In the genomic region with DNA sequence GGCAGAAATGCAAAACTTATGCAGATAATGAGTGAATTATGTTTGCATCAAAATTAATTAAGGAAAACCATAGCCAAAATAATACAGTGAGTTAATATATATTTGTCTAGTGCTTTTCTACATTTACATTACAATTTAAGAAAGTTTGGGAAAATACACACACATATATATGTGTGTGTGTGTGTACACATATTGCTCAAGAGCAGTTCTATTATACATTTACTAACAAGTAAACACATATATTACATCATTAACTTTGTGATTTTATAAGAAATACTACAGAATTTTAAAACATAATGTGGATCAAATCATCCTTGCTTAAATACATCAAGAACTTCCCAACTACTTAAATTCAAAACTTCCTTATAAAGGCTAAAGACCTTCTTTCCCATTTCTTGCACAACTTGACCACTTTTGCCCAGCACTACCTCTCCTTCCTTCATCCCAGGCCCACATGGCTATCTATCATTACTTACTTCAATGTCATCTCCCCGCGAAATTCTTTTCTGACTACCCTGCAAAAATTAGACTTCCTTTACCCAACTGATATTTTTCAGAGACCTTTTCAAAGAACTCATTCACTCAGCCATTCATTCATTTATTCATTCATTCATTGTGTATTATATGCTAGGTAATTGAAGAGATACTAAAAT, we compare ENCODE assay signal across 18 cellular contexts.
A peak's percentile ranks its signal among the peaks of the same experiment; 100 is the strongest.
DNase-seq lines count a peak whose midpoint lies in the region; ATAC-seq, FAIRE-seq and TF ChIP-seq lines count a peak whose summit lies in the region.
"Had no signal": no experiment of that assay in that cellular context is flagged by ENCODE, and none has a peak within 500 bp of the region (broad histone marks: within the 10 kb centered on the region; RNA-seq: fewer than 3 reads in every experiment).

No MANE protein-coding gene starts in this region.

- no peaks in the 10 kb centered on the region for H3K9me3 ChIP-seq in Caco-2
- H3K9me3 ChIP-seq: MG63, SJCRH30 had no signal

- CTCF ChIA-PET in Caco-2 (lab: Charles Lee) (no interaction called here), WTC11 (lab: Charles Lee) (no interaction called here)

- no peak overlapping the region for H3K4me3 Mint-ChIP-seq in Caco-2 (ENCODE audit: unreplicated experiment)
- no peak overlapping the region for H3K4me3 Mint-ChIP-seq in neural crest cell
- no peak overlapping the region for H3K4me3 Mint-ChIP-seq in WTC11

- H3K9me3 Mint-ChIP-seq in Caco-2 (ENCODE audit: unreplicated experiment) (no peaks in the 10 kb centered on the region), neural crest cell (no peaks in the 10 kb centered on the region), WTC11 (no peaks in the 10 kb centered on the region)

- H3K4me1 Mint-ChIP-seq in Caco-2 (ENCODE audit: low read depth, unreplicated experiment): peaks cover 18% of the 10 kb centered on the region
- peaks cover 22% of the 10 kb centered on the region for H3K4me1 Mint-ChIP-seq in neural crest cell
- peaks cover 7% of the 10 kb centered on the region for H3K4me1 Mint-ChIP-seq in WTC11

- no TSS peak for BruUV-seq in Caco-2 (replicated peaks; lab: Mats Ljungman, UMichigan)

- H3K27ac Mint-ChIP-seq in Caco-2 (ENCODE audit: unreplicated experiment) (peak overlapping the region; percentile 21), neural crest cell (ENCODE audit: unreplicated experiment) (peak overlapping the region; percentile 1), WTC11 (no peak overlapping the region)

- no peaks in the 10 kb centered on the region; the same call in 1 of the 2 replicates for H3K27me3 ChIP-seq in Caco-2 (replicated peaks; ENCODE audit: control insufficient read depth, insufficient read depth, low read length)
- H3K27me3 ChIP-seq: MG63, SJCRH30 had no signal

- FAIRE-seq in endometrium (lab: Jason Lieb, UNC): peak; percentile 33

- peaks cover 19% of the 10 kb centered on the region; the same call in 1 of the 2 replicates for H3K4me1 ChIP-seq in Caco-2

- no peak overlapping the region for H3K4me3 ChIP-seq in Caco-2 (ENCODE audit: low read depth, low read length)
- H3K4me3 ChIP-seq: MG63, PC-9, SJCRH30 had no signal

- TF ChIP-seq CTCF in Caco-2 (IDR thresholded peaks at IDR 0.05; ENCODE audit: insufficient read depth in 1 of 2, low read depth in 1 of 2, low read length in 1 of 2, severe bottlenecking in 1 of 2, unreplicated experiment in 1 of 2) (no peak), neural crest cell (conservative IDR thresholded peaks at IDR 0.05) (no peak), WTC11 (IDR thresholded peaks at IDR 0.05) (no peak)

- intact Hi-C loops in Caco-2 (cut with micrococcal nuclease; ENCODE audit: unreplicated experiment): no loop called here

- H3K27me3 Mint-ChIP-seq in Caco-2 (ENCODE audit: insufficient read depth, unreplicated experiment) (no peaks in the 10 kb centered on the region), neural crest cell (ENCODE audit: low read depth) (no peaks in the 10 kb centered on the region), WTC11 (ENCODE audit: low read depth) (no peaks in the 10 kb centered on the region)

- H3K36me3 Mint-ChIP-seq in Caco-2 (ENCODE audit: insufficient read depth, unreplicated experiment) (peaks cover 9% of the 10 kb centered on the region), neural crest cell (ENCODE audit: low read depth) (no peaks in the 10 kb centered on the region), WTC11 (no peaks in the 10 kb centered on the region)

- H3K36me3 ChIP-seq in Caco-2 (ENCODE audit: control insufficient read depth, insufficient read depth, low read length): no peaks in the 10 kb centered on the region

- no peak for ATAC-seq in GM18498 (IDR thresholded peaks at IDR 0.05; ENCODE audit: unreplicated experiment)
- ATAC-seq in WTC11: no peak

- POLR2A ChIA-PET in Caco-2 (lab: Charles Lee) (no interaction called here), WTC11 (lab: Charles Lee) (no interaction called here)

- DNase-seq in Caco-2 (no peak), NCI-H526 (lab: John Stamatoyannopoulos, UW) (peak; percentile 26 to 64), neural crest cell (ENCODE audit: low read depth, low spot score) (no peak), WTC11 (ENCODE audit: low spot score) (no peak)
- DNase-seq in stimulated activated CD4-positive, alpha-beta T cell treated with anti-CD3 and anti-CD28 coated beads, Interleukin-4, amount 100 ng/mL, for 1 hour: no peak
- DNase-seq: ACHN, C1 segment of cervical spinal cord, DMS79 treated with DMSO at 0.1 percent for 48 hours, Kasumi-1, MG63, NCI-H1048, NCI-H1436 treated with DMSO at 0.1 percent for 48 hours, NCI-H2081, NCI-H510A treated with DMSO at 0.1 percent for 48 hours, PC-9, SJCRH30 had no signal

TF ChIP-seq in WTC11, 78 proteins besides CTCF, POLR2A, EP300 and RAD21 (continues in another document):
- TF ChIP-seq ZNF219 (CRISPR knock-in tag; IDR thresholded peaks at IDR 0.05; ENCODE audit: borderline replicate concordance) (no peak), PRRX2 (CRISPR knock-in tag; IDR thresholded peaks at IDR 0.05) (no peak), TEAD1 (CRISPR knock-in tag; IDR thresholded peaks at IDR 0.05) (no peak), ZNF121 (CRISPR knock-in tag; IDR thresholded peaks at IDR 0.05) (no peak), RELA (CRISPR knock-in tag; IDR thresholded peaks at IDR 0.05; ENCODE audit: borderline replicate concordance) (no peak), CREM (CRISPR knock-in tag; IDR thresholded peaks at IDR 0.05) (no peak), ZBTB21 (CRISPR knock-in tag; IDR thresholded peaks at IDR 0.05; ENCODE audit: borderline replicate concordance) (no peak)
- TF ChIP-seq, protein P1, sequence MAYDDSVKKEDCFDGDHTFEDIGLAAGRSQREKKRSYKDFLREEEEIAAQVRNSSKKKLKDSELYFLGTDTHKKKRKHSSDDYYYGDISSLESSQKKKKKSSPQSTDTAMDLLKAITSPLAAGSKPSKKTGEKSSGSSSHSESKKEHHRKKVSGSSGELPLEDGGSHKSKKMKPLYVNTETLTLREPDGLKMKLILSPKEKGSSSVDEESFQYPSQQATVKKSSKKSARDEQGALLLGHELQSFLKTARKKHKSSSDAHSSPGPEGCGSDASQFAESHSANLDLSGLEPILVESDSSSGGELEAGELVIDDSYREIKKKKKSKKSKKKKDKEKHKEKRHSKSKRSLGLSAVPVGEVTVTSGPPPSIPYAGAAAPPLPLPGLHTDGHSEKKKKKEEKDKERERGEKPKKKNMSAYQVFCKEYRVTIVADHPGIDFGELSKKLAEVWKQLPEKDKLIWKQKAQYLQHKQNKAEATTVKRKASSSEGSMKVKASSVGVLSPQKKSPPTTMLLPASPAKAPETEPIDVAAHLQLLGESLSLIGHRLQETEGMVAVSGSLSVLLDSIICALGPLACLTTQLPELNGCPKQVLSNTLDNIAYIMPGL (CRISPR knock-in tag; IDR thresholded peaks at IDR 0.05): no peak
- TF ChIP-seq, protein P2, sequence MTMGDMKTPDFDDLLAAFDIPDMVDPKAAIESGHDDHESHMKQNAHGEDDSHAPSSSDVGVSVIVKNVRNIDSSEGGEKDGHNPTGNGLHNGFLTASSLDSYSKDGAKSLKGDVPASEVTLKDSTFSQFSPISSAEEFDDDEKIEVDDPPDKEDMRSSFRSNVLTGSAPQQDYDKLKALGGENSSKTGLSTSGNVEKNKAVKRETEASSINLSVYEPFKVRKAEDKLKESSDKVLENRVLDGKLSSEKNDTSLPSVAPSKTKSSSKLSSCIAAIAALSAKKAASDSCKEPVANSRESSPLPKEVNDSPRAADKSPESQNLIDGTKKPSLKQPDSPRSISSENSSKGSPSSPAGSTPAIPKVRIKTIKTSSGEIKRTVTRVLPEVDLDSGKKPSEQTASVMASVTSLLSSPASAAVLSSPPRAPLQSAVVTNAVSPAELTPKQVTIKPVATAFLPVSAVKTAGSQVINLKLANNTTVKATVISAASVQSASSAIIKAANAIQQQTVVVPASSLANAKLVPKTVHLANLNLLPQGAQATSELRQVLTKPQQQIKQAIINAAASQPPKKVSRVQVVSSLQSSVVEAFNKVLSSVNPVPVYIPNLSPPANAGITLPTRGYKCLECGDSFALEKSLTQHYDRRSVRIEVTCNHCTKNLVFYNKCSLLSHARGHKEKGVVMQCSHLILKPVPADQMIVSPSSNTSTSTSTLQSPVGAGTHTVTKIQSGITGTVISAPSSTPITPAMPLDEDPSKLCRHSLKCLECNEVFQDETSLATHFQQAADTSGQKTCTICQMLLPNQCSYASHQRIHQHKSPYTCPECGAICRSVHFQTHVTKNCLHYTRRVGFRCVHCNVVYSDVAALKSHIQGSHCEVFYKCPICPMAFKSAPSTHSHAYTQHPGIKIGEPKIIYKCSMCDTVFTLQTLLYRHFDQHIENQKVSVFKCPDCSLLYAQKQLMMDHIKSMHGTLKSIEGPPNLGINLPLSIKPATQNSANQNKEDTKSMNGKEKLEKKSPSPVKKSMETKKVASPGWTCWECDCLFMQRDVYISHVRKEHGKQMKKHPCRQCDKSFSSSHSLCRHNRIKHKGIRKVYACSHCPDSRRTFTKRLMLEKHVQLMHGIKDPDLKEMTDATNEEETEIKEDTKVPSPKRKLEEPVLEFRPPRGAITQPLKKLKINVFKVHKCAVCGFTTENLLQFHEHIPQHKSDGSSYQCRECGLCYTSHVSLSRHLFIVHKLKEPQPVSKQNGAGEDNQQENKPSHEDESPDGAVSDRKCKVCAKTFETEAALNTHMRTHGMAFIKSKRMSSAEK (CRISPR knock-in tag; IDR thresholded peaks at IDR 0.05; ENCODE audit: borderline replicate concordance): no peak

Comparison
In these comparisons a context has a peak if more than half of its experiments do, and no peak if none do; other contexts are left out.
1. DNase-seq: peak in NCI-H526 (2 of 2); none in Caco-2 (0 of 2), neural crest cell (single experiment), WTC11 (single experiment) and stimulated activated CD4-positive, alpha-beta T cell treated with anti-CD3 and anti-CD28 coated beads, Interleukin-4, amount 100 ng/mL, for 1 hour (single experiment).